8 cellular contexts compared by ENCODE assay signal in the genomic region with DNA sequence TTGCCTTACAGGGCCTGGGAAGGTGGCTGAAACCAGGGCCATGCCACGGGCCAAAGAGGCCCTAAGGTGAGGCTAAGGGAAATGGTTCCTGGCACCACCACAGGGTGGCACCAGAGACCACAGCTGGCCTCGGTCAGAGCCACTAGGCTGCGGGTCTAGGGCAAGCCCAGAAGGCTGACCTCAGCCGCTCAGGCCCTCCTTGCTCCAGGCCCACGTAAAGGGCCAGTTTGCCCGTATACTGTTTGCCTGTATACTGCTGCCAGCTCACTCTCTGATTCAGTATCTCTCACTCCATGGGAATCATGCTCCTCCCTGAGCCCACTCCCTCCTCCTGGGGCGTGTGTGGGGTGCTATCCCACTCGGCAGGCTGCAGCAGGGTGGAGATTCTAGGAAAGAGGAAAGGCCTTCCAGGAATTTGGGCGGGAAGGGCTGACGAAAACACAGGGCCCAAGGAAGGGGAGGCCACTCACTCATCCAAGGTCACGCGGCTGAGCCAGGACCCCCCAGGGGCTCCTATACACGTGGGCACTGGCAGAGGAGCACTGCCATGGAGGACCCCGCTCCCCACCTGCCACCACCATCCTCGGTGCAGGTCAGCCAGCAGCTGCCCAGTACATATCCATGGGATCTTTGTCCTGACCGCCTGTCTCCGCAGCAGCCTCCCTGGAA.
DNase-seq lines count a peak whose midpoint lies in the region; ATAC-seq and TF ChIP-seq lines count a peak whose summit lies in the region.

No MANE protein-coding gene starts in this region.

- H3K27ac Mint-ChIP-seq in activated T-helper 17 cell treated with anti-CD3 and anti-CD28 coated beads, Interleukin-2, amount 50 U/mL, for 72 hours = no peak overlapping the region
- H3K27ac Mint-ChIP-seq in nephron = peak overlapping the region; percentile 47 to 74 (median 58)

- no peaks in the 10 kb centered on the region for H3K27me3 Mint-ChIP-seq in activated T-helper 17 cell treated with anti-CD3 and anti-CD28 coated beads, Interleukin-2, amount 50 U/mL, for 72 hours
- no peaks in the 10 kb centered on the region for H3K27me3 Mint-ChIP-seq in nephron (ENCODE audit: low read depth)

- no peaks in the 10 kb centered on the region for H3K4me1 Mint-ChIP-seq in activated T-helper 17 cell treated with anti-CD3 and anti-CD28 coated beads, Interleukin-2, amount 50 U/mL, for 72 hours
- peaks cover 72% of the 10 kb centered on the region for H3K4me1 Mint-ChIP-seq in nephron

- H3K36me3 ChIP-seq in Peyer's patch (no peaks in the 10 kb centered on the region), stomach (no peaks in the 10 kb centered on the region)

- no peak overlapping the region for H3K27ac ChIP-seq in Peyer's patch
- H3K27ac ChIP-seq in stomach = no peak overlapping the region

- TF ChIP-seq CTCF in Peyer's patch (IDR thresholded peaks at IDR 0.05) = peak; percentile 72 to 98 (median 91)
- TF ChIP-seq CTCF in fibroblast of the aortic adventitia (IDR thresholded peaks at IDR 0.05; ENCODE audit: insufficient read depth, low read length) = peak; percentile 96
- TF ChIP-seq CTCF in nephron (IDR thresholded peaks at IDR 0.05; ENCODE audit: unreplicated experiment in 3 of 3) = peak; percentile 87 to 93 (median 91)
- peak in 6 of 7 experiments; percentile 5 to 96 (median 92) for TF ChIP-seq CTCF in stomach (IDR thresholded peaks at IDR 0.05)

- ATAC-seq in GM19023 (IDR thresholded peaks at IDR 0.05; ENCODE audit: unreplicated experiment) = peak; percentile 95
- ATAC-seq in HG03354 (IDR thresholded peaks at IDR 0.05; ENCODE audit: poor library complexity, severe bottlenecking, unreplicated experiment) = peak; percentile 89
- peak; percentile 89 for ATAC-seq in activated T-helper 17 cell treated with anti-CD3 and anti-CD28 coated beads, Interleukin-2, amount 50 U/mL, for 72 hours (replicated peaks)

- no peaks in the 10 kb centered on the region for H3K36me3 Mint-ChIP-seq in activated T-helper 17 cell treated with anti-CD3 and anti-CD28 coated beads, Interleukin-2, amount 50 U/mL, for 72 hours (ENCODE audit: low read depth)
- peaks cover 11% of the 10 kb centered on the region for H3K36me3 Mint-ChIP-seq in nephron (ENCODE audit: low read depth)

- H3K27me3 ChIP-seq in Peyer's patch (no peaks in the 10 kb centered on the region), stomach (no peaks in the 10 kb centered on the region)

- H3K9me3 ChIP-seq in Peyer's patch (no peaks in the 10 kb centered on the region), stomach (no peaks in the 10 kb centered on the region)

- no peak overlapping the region for H3K4me3 Mint-ChIP-seq in activated T-helper 17 cell treated with anti-CD3 and anti-CD28 coated beads, Interleukin-2, amount 50 U/mL, for 72 hours
- H3K4me3 Mint-ChIP-seq in nephron = no peak overlapping the region

- intact Hi-C loops in stomach (cut with DNase I; ENCODE audit: low total_unique reads) = loop anchor here (10.0 kb wide), 1 partner anchor 348 kb away; no protein-coding TSS in a partner anchor

- peaks cover 0 to 12% (median 0%) of the 10 kb centered on the region in 4 donors for H3K4me1 ChIP-seq in Peyer's patch
- peaks cover 8 to 30% (median 23%) of the 10 kb centered on the region in 4 donors for H3K4me1 ChIP-seq in stomach

- no peak for TF ChIP-seq EP300 in stomach (IDR thresholded peaks at IDR 0.05)

- H3K9me3 Mint-ChIP-seq in activated T-helper 17 cell treated with anti-CD3 and anti-CD28 coated beads, Interleukin-2, amount 50 U/mL, for 72 hours = no peaks in the 10 kb centered on the region
- H3K9me3 Mint-ChIP-seq in nephron = no peaks in the 10 kb centered on the region

- TF ChIP-seq POLR2A in Peyer's patch (IDR thresholded peaks at IDR 0.05) (peak in 1 of 2 donors; percentile 17), stomach (IDR thresholded peaks at IDR 0.05) (no peak)

- WGBS in stomach, 5 donors = 45 to 52% (median 48%) methylated on average over 12 to 17 of the region's 17 CpGs

- no peak overlapping the region for H3K4me3 ChIP-seq in Peyer's patch
- H3K4me3 ChIP-seq in fibroblast of the aortic adventitia (ENCODE audit: low read depth, low read length) = no peak overlapping the region
- H3K4me3 ChIP-seq in stomach = no peak overlapping the region

- peak in 12 of 14 donors; percentile 26 to 75 (median 62) for DNase-seq in C1 segment of cervical spinal cord (lab: John Stamatoyannopoulos, UW)
- peak; percentile 50 to 87 (median 84) for DNase-seq in Peyer's patch
- DNase-seq in fibroblast of the aortic adventitia (ENCODE audit: low read depth) = peak; percentile 73
- peak; percentile 84 for DNase-seq in stomach
